Comparison of ENCODE assay signal across 8 cellular contexts in genomic region chrX:40174594-40175415, GRCh38.
DNase-seq lines count a peak whose midpoint lies in the region; TF ChIP-seq lines count a peak whose summit lies in the region.

No MANE protein-coding gene starts in this region.

- H3F3A ChIP-seq in smooth muscle cell (ENCODE audit: low read depth): peaks cover 25% of the 10 kb centered on the region

- POLR2A ChIA-PET in OCI-LY7 (lab: Charles Lee): no interaction called here
- POLR2A ChIA-PET in HEK293T (lab: Yijun Ruan, JAX): interaction anchor here (0.7 to 1.1 kb wide), 3 partner anchors 26 to 78 kb away, joined by 3 to 4 read pairs (median 3); no protein-coding TSS in a partner anchor

- CTCF ChIA-PET in OCI-LY7 (lab: Charles Lee; ENCODE audit: unreplicated experiment) (no interaction called here), HEK293T (lab: Yijun Ruan, JAX) (no interaction called here)

- no peaks in the 10 kb centered on the region for H3K27me3 ChIP-seq in smooth muscle cell (ENCODE audit: low read depth)

- no peaks in the 10 kb centered on the region for H3K9me3 ChIP-seq in OCI-LY7 (ENCODE audit: low read length)
- H3K9me3 ChIP-seq in iPS-18c (ENCODE audit: control insufficient read depth, insufficient read depth, low read length): peaks cover 15% of the 10 kb centered on the region
- no peaks in the 10 kb centered on the region for H3K9me3 ChIP-seq in smooth muscle cell (replicated peaks; ENCODE audit: low read depth)

- H3K4me1 ChIP-seq in OCI-LY7 (ENCODE audit: insufficient read depth, low read length, poor library complexity, severe bottlenecking): peaks cover 59% of the 10 kb centered on the region
- peaks cover 8% of the 10 kb centered on the region for H3K4me1 ChIP-seq in smooth muscle cell (ENCODE audit: low read depth)

- 8% methylated on average over 55 of the region's 56 CpGs for WGBS in smooth muscle cell (ENCODE audit: low lambda C conversion rate)

- H2AFZ ChIP-seq in OCI-LY7 (ENCODE audit: low read length) (no peak overlapping the region; the same call in 1 of the 2 replicates), smooth muscle cell (ENCODE audit: low read depth) (peak overlapping the region; percentile 80)

- BruUV-seq in OCI-LY7 (replicated peaks; lab: Mats Ljungman, UMichigan): TSS peak; percentile 79

- TF ChIP-seq CTCF in HFF-Myc (IDR thresholded peaks at IDR 0.05; ENCODE audit: low read depth, low read length, missing control alignments) (no peak), OCI-LY7 (conservative IDR thresholded peaks at IDR 0.05; ENCODE audit: low read length) (no peak), smooth muscle cell (IDR thresholded peaks at IDR 0.05; ENCODE audit: borderline replicate concordance, insufficient read depth, poor library complexity, severe bottlenecking) (no peak)

- H3K4me2 ChIP-seq in OCI-LY7 (ENCODE audit: low read length) (peak overlapping the region; percentile 99), smooth muscle cell (peak overlapping the region; percentile 84)

- no peaks in the 10 kb centered on the region for H3K9me2 ChIP-seq in OCI-LY7 (ENCODE audit: insufficient read depth, low read length)

- H3K79me2 ChIP-seq in OCI-LY7 (ENCODE audit: insufficient read depth, low read depth, low read length) (peaks cover 3% of the 10 kb centered on the region; the same call in 1 of the 2 replicates), smooth muscle cell (ENCODE audit: low read depth) (no peaks in the 10 kb centered on the region)

- DNase-seq in COLO668 (lab: John Stamatoyannopoulos, UW; ENCODE audit: unreplicated experiment): peak; percentile 81
- DNase-seq in HFF-Myc (ENCODE audit: extremely low read depth, low read depth): no peak
- peak; percentile 75 for DNase-seq in OCI-LY7 (ENCODE audit: low spot score)
- peak; percentile 51 for DNase-seq in smooth muscle cell (lab: John Stamatoyannopoulos, UW; ENCODE audit: unreplicated experiment)
- no peak for DNase-seq in NCI-H446 (lab: John Stamatoyannopoulos, UW)
- no peak for DNase-seq in HEK293T (ENCODE audit: extremely low spot score)

- H3K27ac ChIP-seq in OCI-LY7 (ENCODE audit: low read depth, low read length, poor library complexity, severe bottlenecking) (peak overlapping the region; percentile 100), angular gyrus (ENCODE audit: low read depth, low read length) (peak overlapping the region; percentile 62), smooth muscle cell (ENCODE audit: low read depth) (peak overlapping the region; percentile 82)

- H3K4me3 ChIP-seq in HFF-Myc (replicated peaks; ENCODE audit: low read depth, low read length) (peak overlapping the region; percentile 49), OCI-LY7 (ENCODE audit: low read depth, low read length, poor library complexity, severe bottlenecking) (peak overlapping the region; percentile 74), iPS-18c (ENCODE audit: insufficient read depth, low read depth, low read length) (peak overlapping the region; percentile 55; the same call in 1 of the 2 replicates), smooth muscle cell (peak overlapping the region; percentile 65)

- peak overlapping the region; percentile 68 for H3K9ac ChIP-seq in smooth muscle cell (ENCODE audit: low read depth)

- H4K20me1 ChIP-seq in OCI-LY7 (ENCODE audit: insufficient read depth, low read length) (no peaks in the 10 kb centered on the region), smooth muscle cell (ENCODE audit: low read depth) (no peaks in the 10 kb centered on the region)

- H3K36me3 ChIP-seq in OCI-LY7 (ENCODE audit: insufficient read depth, low read length) (no peaks in the 10 kb centered on the region), smooth muscle cell (ENCODE audit: low read depth) (no peaks in the 10 kb centered on the region)

- intact Hi-C loops in OCI-LY7 (cut with micrococcal nuclease; ENCODE audit: unreplicated experiment): loop anchor here (2.0 to 10.0 kb wide), 7 partner anchors 92 to 1368 kb away; no protein-coding TSS in a partner anchor

TF ChIP-seq in HEK293T, 16 proteins besides CTCF, POLR2A, EP300 and RAD21:
- no peak for TF ChIP-seq ARNT (IDR thresholded peaks at IDR 0.05)
- TF ChIP-seq ELF4 (IDR thresholded peaks at IDR 0.05): no peak
- no peak for TF ChIP-seq HDGF (IDR thresholded peaks at IDR 0.05; ENCODE audit: borderline replicate concordance)
- TF ChIP-seq FOXK2 (IDR thresholded peaks at IDR 0.05): no peak
- TF ChIP-seq PKNOX1 (IDR thresholded peaks at IDR 0.05): no peak
- no peak for TF ChIP-seq ZNF384 (IDR thresholded peaks at IDR 0.05)
- TF ChIP-seq L3MBTL2 (conservative IDR thresholded peaks at IDR 0.05): no peak
- no peak for TF ChIP-seq FOXM1 (IDR thresholded peaks at IDR 0.05; ENCODE audit: borderline replicate concordance)
- no peak for TF ChIP-seq LEF1 (IDR thresholded peaks at IDR 0.05; ENCODE audit: borderline replicate concordance)
- no peak for TF ChIP-seq SP1 (IDR thresholded peaks at IDR 0.05)
- no peak for TF ChIP-seq NFRKB (IDR thresholded peaks at IDR 0.05)
- no peak for TF ChIP-seq BHLHE40 (IDR thresholded peaks at IDR 0.05; ENCODE audit: borderline replicate concordance)
- no peak for TF ChIP-seq SUZ12 (IDR thresholded peaks at IDR 0.05)
- TF ChIP-seq TARDBP (IDR thresholded peaks at IDR 0.05): no peak
- TF ChIP-seq FOXA1 (IDR thresholded peaks at IDR 0.05): no peak
- TF ChIP-seq CTBP1 (IDR thresholded peaks at IDR 0.05; ENCODE audit: borderline replicate concordance): no peak

Comparison
In these comparisons a context has a peak if more than half of its experiments do, and no peak if none do; other contexts are left out.
1. DNase-seq: peak in COLO668 (single experiment), OCI-LY7 (single experiment) and smooth muscle cell (single experiment); none in HFF-Myc (single experiment), NCI-H446 (0 of 2) and HEK293T (single experiment).
2. Peak in every context shown above with its lines, with median percentiles within 50 percentile points of each other: H3K4me3 ChIP-seq and H3K27ac ChIP-seq.